Comparison of ENCODE assay signal across 10 cellular contexts in the genomic region with DNA sequence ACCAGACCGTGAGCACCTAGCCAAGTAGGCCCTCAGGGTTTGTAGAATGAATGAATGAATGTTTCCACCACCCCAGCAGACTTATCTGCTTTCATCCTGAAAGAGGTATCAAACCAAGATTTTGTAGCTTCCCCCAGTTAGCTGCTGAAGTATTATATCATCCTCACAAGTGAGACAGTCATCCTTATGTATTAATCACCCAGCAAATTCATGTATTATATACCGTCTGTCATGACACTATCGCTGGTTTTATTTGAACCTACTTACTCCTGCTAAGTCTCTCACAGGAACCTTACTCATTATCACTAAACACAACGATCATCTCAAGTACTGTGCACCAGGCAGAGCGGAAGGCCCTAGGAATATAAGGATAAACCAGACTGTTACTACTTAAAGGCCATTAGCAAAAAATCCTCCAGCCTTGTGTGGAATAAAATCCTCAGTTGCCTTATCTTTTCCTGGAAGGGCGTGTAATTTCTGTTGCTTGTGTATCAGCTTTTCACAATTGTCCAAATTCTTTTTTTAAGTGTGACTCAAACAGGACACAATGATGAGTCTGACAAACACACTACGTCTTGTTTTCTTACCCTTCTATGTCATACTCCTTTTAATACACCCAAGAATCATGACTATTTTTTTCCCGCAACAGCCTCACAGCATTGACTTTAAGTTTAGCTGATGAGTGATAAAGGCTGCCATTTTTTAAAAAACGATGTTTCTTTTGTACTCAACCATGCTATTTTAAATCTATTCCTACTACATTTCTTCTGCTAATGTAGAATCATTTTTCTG.
DNase-seq lines count a peak whose midpoint lies in the region; TF ChIP-seq lines count a peak whose summit lies in the region.
"Had no signal": no experiment of that assay in that cellular context is flagged by ENCODE, and none has a peak within 500 bp of the region (broad histone marks: within the 10 kb centered on the region; RNA-seq: fewer than 3 reads in every experiment).

No MANE protein-coding gene starts in this region.

- H3K9me3 ChIP-seq in HUES6 (ENCODE audit: control insufficient read depth, insufficient read depth, low read depth, low read length) = no peaks in the 10 kb centered on the region

- no peaks in the 10 kb centered on the region for H3K36me3 ChIP-seq in HUES6 (ENCODE audit: control insufficient read depth, insufficient read depth, low read length)

- H3K4me3 ChIP-seq in AG10803 (ENCODE audit: low read length) (peak overlapping the region; percentile 68), HUES6 (ENCODE audit: low read depth, low read length) (peak overlapping the region; percentile 46; the same call in 1 of the 2 replicates)

- peaks cover 58% of the 10 kb centered on the region for H3K4me1 ChIP-seq in HUES6 (ENCODE audit: control insufficient read depth, insufficient read depth, low read length)

- peak overlapping the region; percentile 72 for H3K27ac ChIP-seq in HUES6 (ENCODE audit: low read depth, low read length)

- H3K27me3 ChIP-seq in HUES6 (ENCODE audit: control insufficient read depth, insufficient read depth, low read length) = no peaks in the 10 kb centered on the region

- no peak for TF ChIP-seq CTCF in AG10803 (conservative IDR thresholded peaks at IDR 0.05; ENCODE audit: low read length)

- H3K9ac ChIP-seq in HUES6 (ENCODE audit: low read length) = peak overlapping the region; percentile 3

- DNase-seq in AG10803 (ENCODE audit: low read depth) = no peak
- DNase-seq in astrocyte of the hippocampus (ENCODE audit: low read depth, low spot score) = peak; percentile 47
- peak; percentile 65 to 85 for DNase-seq in lung microvascular endothelial cell (ENCODE audit: low read depth in 2 of 2)
- DNase-seq in NCI-H1694 treated with DMSO at 0.1 percent for 48 hours (lab: John Stamatoyannopoulos, UW) = no peak
- DNase-seq in NCI-H2196 treated with DMSO at 0.1 percent for 48 hours (lab: John Stamatoyannopoulos, UW; ENCODE audit: unreplicated experiment) = no peak
- no peak for DNase-seq in hepatic stellate cell (ENCODE audit: low spot score)
- no peak for DNase-seq in NCI-H1694 (lab: John Stamatoyannopoulos, UW)
- DNase-seq: activated CD4-positive, CD25-positive, alpha-beta regulatory T cell treated with anti-CD3 and anti-CD28 coated beads, Interleukin-2, amount 50 U/mL, for 72 hours; NCI-H226 had no signal

Comparison
In these comparisons a context has a peak if more than half of its experiments do, and no peak if none do; other contexts are left out.
1. DNase-seq: peak in astrocyte of the hippocampus (single experiment) and lung microvascular endothelial cell (2 of 2); none in AG10803 (single experiment), NCI-H1694 treated with DMSO at 0.1 percent for 48 hours (single experiment), NCI-H2196 treated with DMSO at 0.1 percent for 48 hours (single experiment), hepatic stellate cell (single experiment) and NCI-H1694 (single experiment).